ENCODE assay signal across 6 cellular contexts in the genomic region with DNA sequence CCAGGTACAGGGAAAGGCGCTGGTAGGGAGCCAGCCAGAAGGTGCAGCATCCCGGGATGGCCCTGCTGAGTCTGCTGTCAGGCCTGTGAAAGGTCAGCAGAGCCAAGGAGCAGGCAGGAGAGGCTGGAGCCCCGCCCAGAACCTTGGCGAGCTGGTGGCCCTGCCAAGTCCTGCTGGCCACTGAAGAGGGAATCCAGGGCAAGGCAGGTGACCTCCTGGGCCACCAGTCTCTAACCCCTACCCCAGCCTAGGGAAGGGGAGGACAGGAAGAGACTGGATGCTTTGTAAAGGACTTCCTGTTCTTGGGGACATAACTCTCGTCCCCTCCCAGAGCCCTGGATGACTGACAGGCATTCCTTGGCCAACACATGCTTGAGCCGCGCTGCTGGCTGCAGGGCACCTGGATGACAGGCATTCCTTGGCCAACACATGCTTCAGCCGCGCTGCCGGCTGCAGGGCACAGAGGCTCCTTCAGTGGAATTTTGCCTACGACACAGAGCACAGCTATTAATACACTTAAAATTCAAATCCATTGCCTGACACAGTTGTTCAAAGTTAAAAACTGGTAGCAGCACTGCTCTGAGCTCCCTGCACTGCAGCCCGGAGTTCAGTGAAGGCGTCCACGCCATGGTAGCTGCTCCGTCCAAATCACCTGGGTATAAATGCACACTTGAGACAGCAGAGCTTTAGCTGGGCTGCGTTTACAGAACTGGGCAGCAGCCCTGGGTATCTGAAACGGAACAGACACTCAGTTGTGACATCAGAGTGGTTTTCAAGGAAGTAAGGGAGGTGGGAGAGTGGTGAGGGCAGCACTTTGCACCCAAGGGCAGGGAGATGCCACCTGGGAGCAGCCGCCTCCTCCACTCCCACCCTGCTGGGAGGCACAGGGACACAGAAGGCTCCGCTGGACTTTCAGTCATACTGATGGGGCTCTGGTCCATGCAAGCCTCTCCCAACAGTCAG. TPM values are rescaled to one million over a fixed set of nuclear protein-coding genes. Genes with fewer than 3 reads are reported as not detected.
A peak's percentile ranks its signal among the peaks of the same experiment; 100 is the strongest.
DNase-seq lines count a peak whose midpoint lies in the region; ATAC-seq and TF ChIP-seq lines count a peak whose summit lies in the region.

No MANE protein-coding gene starts in this region.

- H3K36me3 Mint-ChIP-seq in activated naive CD8-positive, alpha-beta T cell treated with anti-CD3 and anti-CD28 coated beads for 36 hours: peaks cover 21% of the 10 kb centered on the region

- H3K79me2 ChIP-seq in neural cell (replicated peaks; ENCODE audit: insufficient read depth, low read length): peaks cover 6% of the 10 kb centered on the region

- H3K27ac Mint-ChIP-seq in activated naive CD8-positive, alpha-beta T cell treated with anti-CD3 and anti-CD28 coated beads for 36 hours: peak overlapping the region; percentile 47

- H4K20me1 ChIP-seq in neural cell (ENCODE audit: insufficient read depth): no peaks in the 10 kb centered on the region

- TF ChIP-seq EP300 in neural cell (conservative IDR thresholded peaks at IDR 0.05; ENCODE audit: poor library complexity, severe bottlenecking): no peak

- no peak for TF ChIP-seq RAD21 in neural cell (conservative IDR thresholded peaks at IDR 0.05)

- H3K27me3 ChIP-seq in HL-60 (ENCODE audit: insufficient read depth, poor library complexity, severe bottlenecking): no peaks in the 10 kb centered on the region
- no peaks in the 10 kb centered on the region for H3K27me3 ChIP-seq in neural cell (ENCODE audit: insufficient read depth, low read depth, low read length)

- H3K9me3 Mint-ChIP-seq in activated naive CD8-positive, alpha-beta T cell treated with anti-CD3 and anti-CD28 coated beads for 36 hours: no peaks in the 10 kb centered on the region

- H3K27ac ChIP-seq in HL-60 (replicated peaks) (peak overlapping the region; percentile 60), neural cell (ENCODE audit: low read length) (no peak overlapping the region)

- no peak overlapping the region for H2AFZ ChIP-seq in neural cell (ENCODE audit: low read depth, low read length)

- H3K4me3 ChIP-seq in HL-60 (replicated peaks; ENCODE audit: insufficient read depth, low read length): peak overlapping the region; percentile 87
- H3K4me3 ChIP-seq in neural cell (ENCODE audit: low read length): peak overlapping the region; percentile 86

- no peaks in the 10 kb centered on the region for H3K9me2 ChIP-seq in neural cell (ENCODE audit: insufficient read depth, low read length)

- peaks cover 6% of the 10 kb centered on the region for H3K36me3 ChIP-seq in neural cell (ENCODE audit: insufficient read depth, low read length)

- TF ChIP-seq CTCF in HL-60 (IDR thresholded peaks at IDR 0.05; ENCODE audit: insufficient read depth, low read length): no peak
- TF ChIP-seq CTCF in neural cell (IDR thresholded peaks at IDR 0.05; ENCODE audit: poor library complexity, severe bottlenecking): no peak
- no peak for TF ChIP-seq CTCF in GM10248 (IDR thresholded peaks at IDR 0.05; ENCODE audit: control extremely low read depth, extremely low read depth, low read depth, missing control alignments)

- no peaks in the 10 kb centered on the region for H3K9me3 ChIP-seq in neural cell (ENCODE audit: low read length)

- peaks cover 23% of the 10 kb centered on the region for H3K4me1 Mint-ChIP-seq in activated naive CD8-positive, alpha-beta T cell treated with anti-CD3 and anti-CD28 coated beads for 36 hours

- ATAC-seq in GM18502 (IDR thresholded peaks at IDR 0.05; ENCODE audit: poor library complexity, unreplicated experiment): no peak

- peak overlapping the region; percentile 65 for H3K9ac ChIP-seq in neural cell (ENCODE audit: low read length)

- DNase-seq in HL-60 (ENCODE audit: low read depth in 1 of 2, low spot score in 1 of 2) (peak; percentile 52 to 83), GM10248 (ENCODE audit: extremely low spot score) (no peak), hippocampal formation (lab: John Stamatoyannopoulos, UW) (no peak)
- no peak for DNase-seq in activated naive CD8-positive, alpha-beta T cell treated with anti-CD3 and anti-CD28 coated beads for 36 hours

- CTCF ChIA-PET in GM10248 (lab: Yijun Ruan, JAX): interaction anchor here (1.0 to 1.4 kb wide), 3 partner anchors 17 to 58 kb away, joined by 3 to 4 read pairs (median 4); a partner anchor contains a TSS

- no peaks in the 10 kb centered on the region for H3K27me3 Mint-ChIP-seq in activated naive CD8-positive, alpha-beta T cell treated with anti-CD3 and anti-CD28 coated beads for 36 hours

- POLR2A ChIA-PET in GM10248 (lab: Yijun Ruan, JAX): no interaction called here

- H3K4me2 ChIP-seq in neural cell (ENCODE audit: low read length): peak overlapping the region; percentile 91

- no peaks in the 10 kb centered on the region for H3F3A ChIP-seq in neural cell (ENCODE audit: insufficient read depth, low read length, poor library complexity, severe bottlenecking)

- H3K4me3 Mint-ChIP-seq in activated naive CD8-positive, alpha-beta T cell treated with anti-CD3 and anti-CD28 coated beads for 36 hours: peak overlapping the region; percentile 86

TF ChIP-seq in neural cell, 6 proteins besides CTCF, POLR2A, EP300 and RAD21:
- TF ChIP-seq SMC3 (conservative IDR thresholded peaks at IDR 0.05; ENCODE audit: poor library complexity): no peak
- TF ChIP-seq POLR2AphosphoS5 (IDR thresholded peaks at IDR 0.05): no peak
- no peak for TF ChIP-seq MXI1 (conservative IDR thresholded peaks at IDR 0.05; ENCODE audit: poor library complexity, severe bottlenecking)
- no peak for TF ChIP-seq EZH2 (IDR thresholded peaks at IDR 0.05; ENCODE audit: borderline replicate concordance, insufficient read depth, low read length, poor library complexity, severe bottlenecking)
- TF ChIP-seq, protein P1, sequence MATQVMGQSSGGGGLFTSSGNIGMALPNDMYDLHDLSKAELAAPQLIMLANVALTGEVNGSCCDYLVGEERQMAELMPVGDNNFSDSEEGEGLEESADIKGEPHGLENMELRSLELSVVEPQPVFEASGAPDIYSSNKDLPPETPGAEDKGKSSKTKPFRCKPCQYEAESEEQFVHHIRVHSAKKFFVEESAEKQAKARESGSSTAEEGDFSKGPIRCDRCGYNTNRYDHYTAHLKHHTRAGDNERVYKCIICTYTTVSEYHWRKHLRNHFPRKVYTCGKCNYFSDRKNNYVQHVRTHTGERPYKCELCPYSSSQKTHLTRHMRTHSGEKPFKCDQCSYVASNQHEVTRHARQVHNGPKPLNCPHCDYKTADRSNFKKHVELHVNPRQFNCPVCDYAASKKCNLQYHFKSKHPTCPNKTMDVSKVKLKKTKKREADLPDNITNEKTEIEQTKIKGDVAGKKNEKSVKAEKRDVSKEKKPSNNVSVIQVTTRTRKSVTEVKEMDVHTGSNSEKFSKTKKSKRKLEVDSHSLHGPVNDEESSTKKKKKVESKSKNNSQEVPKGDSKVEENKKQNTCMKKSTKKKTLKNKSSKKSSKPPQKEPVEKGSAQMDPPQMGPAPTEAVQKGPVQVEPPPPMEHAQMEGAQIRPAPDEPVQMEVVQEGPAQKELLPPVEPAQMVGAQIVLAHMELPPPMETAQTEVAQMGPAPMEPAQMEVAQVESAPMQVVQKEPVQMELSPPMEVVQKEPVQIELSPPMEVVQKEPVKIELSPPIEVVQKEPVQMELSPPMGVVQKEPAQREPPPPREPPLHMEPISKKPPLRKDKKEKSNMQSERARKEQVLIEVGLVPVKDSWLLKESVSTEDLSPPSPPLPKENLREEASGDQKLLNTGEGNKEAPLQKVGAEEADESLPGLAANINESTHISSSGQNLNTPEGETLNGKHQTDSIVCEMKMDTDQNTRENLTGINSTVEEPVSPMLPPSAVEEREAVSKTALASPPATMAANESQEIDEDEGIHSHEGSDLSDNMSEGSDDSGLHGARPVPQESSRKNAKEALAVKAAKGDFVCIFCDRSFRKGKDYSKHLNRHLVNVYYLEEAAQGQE (IDR thresholded peaks at IDR 0.05; ENCODE audit: borderline replicate concordance): no peak
- no peak for TF ChIP-seq TAF1 (IDR thresholded peaks at IDR 0.05; ENCODE audit: low read depth)

RNA-seq across cellular contexts. Expression of a gene that starts 2.0 kb away (rescaled TPM):
- 1 to 10 TPM; 2.3 to 6.4 TPM for total RNA-seq in activated naive CD8-positive, alpha-beta T cell treated with anti-CD3 and anti-CD28 coated beads for 36 hours
- 39.2 and 43.6 TPM in 2 replicates for polyA plus RNA-seq in neural cell
- polyA minus RNA-seq in neural cell: 4.7 and 6.6 TPM in 2 replicates

RNA-seq across cellular contexts. Expression of a gene that starts 2.0 kb away (rescaled TPM):
- total RNA-seq in activated naive CD8-positive, alpha-beta T cell treated with anti-CD3 and anti-CD28 coated beads for 36 hours: 10 to 100 TPM; 24.2 to 24.5 TPM
- 42.2 and 44.1 TPM in 2 replicates for polyA plus RNA-seq in neural cell
- 18.5 and 20.5 TPM in 2 replicates for polyA minus RNA-seq in neural cell

RNA-seq across cellular contexts. Expression of a gene that starts 7.4 kb away (rescaled TPM):
- 10 to 100 TPM; 89.5 to 92.3 TPM for total RNA-seq in activated naive CD8-positive, alpha-beta T cell treated with anti-CD3 and anti-CD28 coated beads for 36 hours
- 13.5 and 34.2 TPM in 2 replicates for polyA plus RNA-seq in neural cell
- 12.4 and 17.6 TPM in 2 replicates for polyA minus RNA-seq in neural cell

RNA-seq across cellular contexts. Expression of a gene that starts 10.7 kb away (rescaled TPM):
- 10 to 100 TPM; 23.0 to 24.1 TPM for total RNA-seq in activated naive CD8-positive, alpha-beta T cell treated with anti-CD3 and anti-CD28 coated beads for 36 hours
- 64.9 and 81.6 TPM in 2 replicates for polyA plus RNA-seq in neural cell
- 40.6 and 46.5 TPM in 2 replicates for polyA minus RNA-seq in neural cell

RNA-seq across cellular contexts. Expression of a gene that starts 16.2 kb away (rescaled TPM):
- 1 to 10 TPM; 1.8 to 3.4 TPM for total RNA-seq in activated naive CD8-positive, alpha-beta T cell treated with anti-CD3 and anti-CD28 coated beads for 36 hours
- polyA plus RNA-seq in neural cell: 10.3 and 12.3 TPM in 2 replicates
- polyA minus RNA-seq in neural cell: 16.8 and 31.2 TPM in 2 replicates

Comparison
In these comparisons a context has a peak if more than half of its experiments do, and no peak if none do; other contexts are left out.
1. DNase-seq: peak in HL-60 (2 of 2); none in activated naive CD8-positive, alpha-beta T cell treated with anti-CD3 and anti-CD28 coated beads for 36 hours (single experiment), GM10248 (single experiment) and hippocampal formation (0 of 2).